ENCODE assay signal across 21 cellular contexts in the genomic region with DNA sequence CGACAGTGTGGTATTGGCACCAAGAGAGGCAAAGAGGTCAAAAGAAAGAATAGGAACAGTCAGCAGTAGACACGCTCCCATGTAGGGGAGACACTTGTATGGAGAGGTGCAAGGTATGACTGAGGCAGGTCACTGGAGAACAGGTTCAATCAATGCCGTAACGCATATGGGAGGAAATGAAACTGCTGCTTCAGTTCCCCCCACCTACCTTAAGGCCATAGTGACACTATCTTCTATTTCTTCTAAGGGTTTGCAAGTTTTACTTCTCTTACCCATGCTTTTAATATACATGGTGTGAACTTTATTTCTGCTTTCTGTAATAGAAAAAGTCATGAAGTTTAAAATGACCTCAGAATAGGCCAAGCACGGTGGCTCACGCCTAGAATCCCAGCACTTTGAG.
"Had no signal": no experiment of that assay in that cellular context is flagged by ENCODE, and none has a peak within 500 bp of the region (broad histone marks: within the 10 kb centered on the region; RNA-seq: fewer than 3 reads in every experiment).

No MANE protein-coding gene starts in this region.

- H3K4me1 ChIP-seq: body of pancreas, foreskin keratinocyte, lower lobe of right lung had no signal

- H3K9me3 Mint-ChIP-seq: activated CD4-positive, alpha-beta memory T cell treated with anti-CD3 and anti-CD28 coated beads for 36 hours; activated naive CD8-positive, alpha-beta T cell treated with anti-CD3 and anti-CD28 coated beads, Interleukin-2, amount 10 ng/mL, durations not matched to agents 7 days and 5 days; activated T-helper 17 cell treated with anti-CD3 and anti-CD28 coated beads, Interleukin-2, amount 50 U/mL, for 72 hours had no signal

- H3K9me3 ChIP-seq: body of pancreas, lower lobe of right lung, sigmoid colon, tibial artery had no signal

- H3K36me3 ChIP-seq: lower lobe of right lung, sigmoid colon, tibial artery had no signal

- ATAC-seq: activated T-helper 17 cell treated with anti-CD3 and anti-CD28 coated beads, Interleukin-2, amount 50 U/mL, for 72 hours; body of pancreas; foreskin keratinocyte; lower lobe of right lung had no signal

- H3K27ac ChIP-seq: body of pancreas, dorsolateral prefrontal cortex, epithelial cell of prostate, foreskin keratinocyte, lower lobe of right lung, sigmoid colon, tibial artery had no signal

- H3K27ac Mint-ChIP-seq: activated CD4-positive, alpha-beta memory T cell treated with anti-CD3 and anti-CD28 coated beads for 36 hours; activated naive CD8-positive, alpha-beta T cell treated with anti-CD3 and anti-CD28 coated beads, Interleukin-2, amount 10 ng/mL, durations not matched to agents 7 days and 5 days; activated T-helper 17 cell treated with anti-CD3 and anti-CD28 coated beads, Interleukin-2, amount 50 U/mL, for 72 hours; mesothelial cell of epicardium had no signal

- H3K36me3 Mint-ChIP-seq: activated CD4-positive, alpha-beta memory T cell treated with anti-CD3 and anti-CD28 coated beads for 36 hours; activated naive CD8-positive, alpha-beta T cell treated with anti-CD3 and anti-CD28 coated beads, Interleukin-2, amount 10 ng/mL, durations not matched to agents 7 days and 5 days; mesothelial cell of epicardium had no signal

- H3K27me3 ChIP-seq: body of pancreas, sigmoid colon, tibial artery had no signal

- DNase-seq: activated CD4-positive, alpha-beta memory T cell treated with anti-CD3 and anti-CD28 coated beads for 36 hours; activated CD4-positive, alpha-beta T cell treated with anti-CD3 and anti-CD28 coated beads for 4 hours; activated naive CD4-positive, alpha-beta T cell; activated naive CD8-positive, alpha-beta T cell treated with anti-CD3 and anti-CD28 coated beads, Interleukin-2, amount 10 ng/mL, durations not matched to agents 7 days and 5 days; activated T-cell treated with anti-CD3 and anti-CD28 coated beads, Interleukin-2, amount 50 U/mL, for 1 hour; body of pancreas; dorsolateral prefrontal cortex; foreskin keratinocyte; glutamatergic neuron; hippocampal formation; lower lobe of right lung; occipital lobe; posterior cingulate gyrus; sigmoid colon; stimulated activated CD4-positive, alpha-beta T cell treated with anti-CD3 and anti-CD28 coated beads, Interleukin-4, amount 100 ng/mL, for 24 hours; stimulated activated naive CD4-positive, alpha-beta T cell; T-helper 2 cell; tibial artery had no signal

- H3K4me3 ChIP-seq: body of pancreas, dorsolateral prefrontal cortex, lower lobe of right lung, sigmoid colon, tibial artery had no signal

- H3K4me3 Mint-ChIP-seq: activated CD4-positive, alpha-beta memory T cell treated with anti-CD3 and anti-CD28 coated beads for 36 hours; activated naive CD8-positive, alpha-beta T cell treated with anti-CD3 and anti-CD28 coated beads, Interleukin-2, amount 10 ng/mL, durations not matched to agents 7 days and 5 days; activated T-helper 17 cell treated with anti-CD3 and anti-CD28 coated beads, Interleukin-2, amount 50 U/mL, for 72 hours; mesothelial cell of epicardium had no signal
